21 cellular contexts compared by ENCODE assay signal in the genomic region with DNA sequence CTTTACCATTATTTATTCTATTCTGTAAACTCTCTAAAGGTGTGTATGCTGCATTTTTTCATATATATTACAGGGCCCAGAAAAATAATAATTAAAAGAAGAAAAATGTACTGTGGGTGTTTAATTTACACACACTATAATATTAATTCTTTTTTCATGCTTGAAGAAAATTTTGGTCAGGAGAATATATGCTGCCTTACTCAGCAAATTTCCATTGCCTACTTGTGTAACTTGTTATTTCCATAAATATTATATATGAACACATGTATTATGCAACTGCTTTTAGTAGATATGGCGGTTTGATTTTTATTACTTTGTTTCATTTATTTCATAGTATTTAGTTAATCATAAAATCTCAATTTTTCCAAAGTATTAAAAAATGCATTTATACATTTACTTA. TPM values are rescaled to one million over a fixed set of nuclear protein-coding genes. Genes with fewer than 3 reads are reported as not detected.
DNase-seq lines count a peak whose midpoint lies in the region; ATAC-seq, FAIRE-seq and TF ChIP-seq lines count a peak whose summit lies in the region.
"Had no signal": no experiment of that assay in that cellular context is flagged by ENCODE, and none has a peak within 500 bp of the region (broad histone marks: within the 10 kb centered on the region; RNA-seq: fewer than 3 reads in every experiment).

No MANE protein-coding gene starts in this region.

- TF ChIP-seq POLR2A in HepG2 (IDR thresholded peaks at IDR 0.05; ENCODE audit: insufficient read depth in 1 of 2, low read depth in 2 of 2, low read length in 2 of 2) (no peak), right lobe of liver (IDR thresholded peaks at IDR 0.05) (no peak), K562 (conservative IDR thresholded peaks at IDR 0.05) (no peak)

- H3K36me3 Mint-ChIP-seq in mesothelial cell of epicardium = peaks cover 40% of the 10 kb centered on the region

- H3K27ac Mint-ChIP-seq in mesothelial cell of epicardium = peak overlapping the region; percentile 0
- H3K27ac Mint-ChIP-seq: B cell; CD8-positive, alpha-beta T cell; GM23338 had no signal

- H3K27me3 Mint-ChIP-seq in mesothelial cell of epicardium (ENCODE audit: low read depth) = no peaks in the 10 kb centered on the region
- H3K27me3 Mint-ChIP-seq: B cell; CD4-positive, CD25-positive, alpha-beta regulatory T cell had no signal

- intact Hi-C loops in HepG2 (cut with micrococcal nuclease; ENCODE audit: unreplicated experiment) (no loop called here), right lobe of liver (cut with DNase I) (no loop called here), K562 (cut with micrococcal nuclease) (loop anchor here (2.0 kb wide), 1 partner anchor 57 kb away; no protein-coding TSS in a partner anchor)

- no peaks in the 10 kb centered on the region for H3K4me1 Mint-ChIP-seq in mesothelial cell of epicardium
- H3K4me1 Mint-ChIP-seq: B cell, GM23338, H9 had no signal

- 94% methylated on average over 1 of the region's 1 CpG for WGBS in HepG2 (ENCODE audit: low lambda C conversion rate)
- WGBS in right lobe of liver (ENCODE audit: insufficient coverage, low coverage, low lambda C conversion rate, missing lambda C conversion rate) = 100% methylated on average over 1 of the region's 1 CpG
- 80% methylated on average over 1 of the region's 1 CpG for WGBS in K562 (ENCODE audit: insufficient coverage, low coverage, missing lambda C conversion rate)

- no peak overlapping the region for H2AFZ ChIP-seq in HepG2 (ENCODE audit: low read length)
- no peak overlapping the region for H2AFZ ChIP-seq in K562 (ENCODE audit: low read depth, low read length)
- H2AFZ ChIP-seq: GM23338 had no signal

- TF ChIP-seq RAD21 in HepG2 (CRISPR knock-in tag; IDR thresholded peaks at IDR 0.05) (no peak), K562 (CRISPR knock-in tag; conservative IDR thresholded peaks at IDR 0.05 in 1 of 2, IDR thresholded peaks at IDR 0.05 in 1 of 2) (no peak)

- TF ChIP-seq EP300 in HepG2 (IDR thresholded peaks at IDR 0.05; ENCODE audit: low read depth in 2 of 2, low read length in 2 of 2) (no peak), HepG2 (CRISPR knock-in tag; IDR thresholded peaks at IDR 0.05; ENCODE audit: borderline replicate concordance) (no peak), K562 (IDR thresholded peaks at IDR 0.05; ENCODE audit: low read length) (no peak)

- FAIRE-seq in HepG2 (lab: Jason Lieb, UNC) = no peak
- no peak for FAIRE-seq in K562 (lab: Jason Lieb, UNC)
- FAIRE-seq: GM12892 had no signal

- no peaks in the 10 kb centered on the region for H3K9me3 ChIP-seq in HepG2 (ENCODE audit: low read length)
- H3K9me3 ChIP-seq in right lobe of liver = no peaks in the 10 kb centered on the region
- no peaks in the 10 kb centered on the region for H3K9me3 ChIP-seq in SK-N-MC (ENCODE audit: low read depth, low read length)
- H3K9me3 ChIP-seq in K562 (replicated peaks; ENCODE audit: control insufficient read depth, insufficient read depth, low read depth, low read length) = no peaks in the 10 kb centered on the region
- H3K9me3 ChIP-seq: BLaER1, Caco-2 had no signal

- H3K4me1 ChIP-seq in HepG2 (ENCODE audit: insufficient read depth, low read length) = no peaks in the 10 kb centered on the region
- no peaks in the 10 kb centered on the region for H3K4me1 ChIP-seq in right lobe of liver
- H3K4me1 ChIP-seq in K562 (replicated peaks in 1 of 2; ENCODE audit: control insufficient read depth in 2 of 2, insufficient read depth in 2 of 2, low read length in 2 of 2) = no peaks in the 10 kb centered on the region
- H3K4me1 ChIP-seq: BLaER1, Caco-2 had no signal

- ATAC-seq in HepG2 = no peak
- ATAC-seq in right lobe of liver = no peak
- no peak for ATAC-seq in K562
- no peak for ATAC-seq in GM18858 (IDR thresholded peaks at IDR 0.05; ENCODE audit: unreplicated experiment)
- ATAC-seq in GM19023 (IDR thresholded peaks at IDR 0.05; ENCODE audit: unreplicated experiment) = no peak
- ATAC-seq: CD8-positive, alpha-beta T cell; GM23338; HCT116 had no signal

- no peaks in the 10 kb centered on the region for H3K9me3 Mint-ChIP-seq in mesothelial cell of epicardium
- H3K9me3 Mint-ChIP-seq: CD4-positive, CD25-positive, alpha-beta regulatory T cell; CD8-positive, alpha-beta T cell; GM23338; H9 had no signal

- H3K4me2 ChIP-seq in HepG2 (ENCODE audit: low read depth, low read length) = no peak overlapping the region
- H3K4me2 ChIP-seq in K562 (ENCODE audit: insufficient read depth, low read length) = no peak overlapping the region
- H3K4me2 ChIP-seq: BLaER1, GM23338 had no signal

- H3K4me3 ChIP-seq in HepG2 (replicated peaks in 1 of 3; ENCODE audit: insufficient read depth in 1 of 3, low read depth in 2 of 3, low read length in 3 of 3) = no peak overlapping the region
- H3K4me3 ChIP-seq in right lobe of liver = no peak overlapping the region
- H3K4me3 ChIP-seq in SK-N-MC = peak overlapping the region; percentile 30; the same call in 1 of the 2 replicates
- H3K4me3 ChIP-seq in K562 = no peak overlapping the region
- H3K4me3 ChIP-seq: BLaER1, GM23338 had no signal

- H3K36me3 ChIP-seq in HepG2 (replicated peaks in 1 of 2; ENCODE audit: control insufficient read depth in 1 of 2, insufficient read depth in 2 of 2, low read length in 2 of 2) = peaks cover 10 to 69% of the 10 kb centered on the region in 2 experiments
- peaks cover 8 to 87% (median 36%) of the 10 kb centered on the region in 4 donors for H3K36me3 ChIP-seq in right lobe of liver
- H3K36me3 ChIP-seq in SK-N-MC (ENCODE audit: insufficient read depth, low read length) = peaks cover 82% of the 10 kb centered on the region
- H3K36me3 ChIP-seq in K562 (ENCODE audit: control insufficient read depth, insufficient read depth, low read length) = peaks cover 90% of the 10 kb centered on the region

- H3K9ac ChIP-seq in HepG2 (ENCODE audit: insufficient read depth, low read depth, low read length) (no peak overlapping the region), SK-N-MC (ENCODE audit: insufficient read length) (no peak overlapping the region), K562 (ENCODE audit: insufficient read depth in 1 of 2, low read depth in 2 of 2, low read length in 2 of 2) (no peak overlapping the region)
- H3K9ac ChIP-seq: BLaER1 had no signal

- TF ChIP-seq CTCF in HepG2 (CRISPR knock-in tag; IDR thresholded peaks at IDR 0.05) (no peak), right lobe of liver (IDR thresholded peaks at IDR 0.05) (no peak), K562 (IDR thresholded peaks at IDR 0.05 in 2 of 3, conservative IDR thresholded peaks at IDR 0.05 in 1 of 3; ENCODE audit: insufficient read depth in 2 of 3, low read depth in 1 of 3, low read length in 3 of 3) (no peak), mesothelial cell of epicardium (IDR thresholded peaks at IDR 0.05; ENCODE audit: unreplicated experiment) (no peak)

- H3K27ac ChIP-seq in HepG2 (ENCODE audit: extremely low read length, insufficient read depth, low read length) (no peak overlapping the region), right lobe of liver (no peak overlapping the region), SK-N-MC (peak overlapping the region; percentile 85), K562 (ENCODE audit: extremely low read depth, low read depth, low read length) (no peak overlapping the region)
- H3K27ac ChIP-seq: BLaER1, C4-2B had no signal

- no peaks in the 10 kb centered on the region for H4K20me1 ChIP-seq in HepG2 (ENCODE audit: insufficient read depth, low read length)
- no peaks in the 10 kb centered on the region for H4K20me1 ChIP-seq in K562 (replicated peaks; ENCODE audit: control insufficient read depth, insufficient read depth, low read length)

- DNase-seq in HepG2 (ENCODE audit: low spot score) (no peak), right lobe of liver (no peak), SK-N-MC (ENCODE audit: low read depth, low spot score) (no peak), K562 (ENCODE audit: extremely low read depth in 1 of 4, low spot score in 3 of 4) (no peak), mesothelial cell of epicardium (ENCODE audit: low spot score in 2 of 2, unreplicated experiment in 2 of 2) (no peak)
- DNase-seq: Caco-2; CD4-positive, CD25-positive, alpha-beta regulatory T cell; CD8-positive, alpha-beta T cell; DMS153; DND-41; H9 had no signal

- H3K79me2 ChIP-seq in HepG2 (ENCODE audit: insufficient read depth, low read length) = no peaks in the 10 kb centered on the region
- no peaks in the 10 kb centered on the region for H3K79me2 ChIP-seq in K562 (ENCODE audit: control insufficient read depth, insufficient read depth, low read length)

- H3K9me1 ChIP-seq in K562 (ENCODE audit: control insufficient read depth, insufficient read depth, low read length) = no peaks in the 10 kb centered on the region

- BruUV-seq in HepG2 (replicated peaks; lab: Mats Ljungman, UMichigan) (no TSS peak), K562 (replicated peaks; lab: Mats Ljungman, UMichigan) (no TSS peak)

- in situ Hi-C loops in HepG2 (cut with HindIII; ENCODE audit: extremely low pct_ligation_motif_present, low pct_unique_long_range_greater_than_20kb) (no loop called here), K562 (cut with MboI) (no loop called here)

- H3K4me3 Mint-ChIP-seq in mesothelial cell of epicardium = no peak overlapping the region
- H3K4me3 Mint-ChIP-seq: B cell; CD4-positive, CD25-positive, alpha-beta regulatory T cell; CD8-positive, alpha-beta T cell; GM23338; H9 had no signal

- H3K27me3 ChIP-seq in HepG2 (ENCODE audit: control insufficient read depth in 1 of 2, insufficient read depth in 2 of 2, low read length in 2 of 2) (no peaks in the 10 kb centered on the region), right lobe of liver (no peaks in the 10 kb centered on the region), K562 (ENCODE audit: control insufficient read depth in 2 of 2, insufficient read depth in 2 of 2, low read length in 2 of 2) (no peaks in the 10 kb centered on the region)
- H3K27me3 ChIP-seq: BLaER1 had no signal

- POLR2A ChIA-PET in HepG2 (lab: Yijun Ruan, JAX) (no interaction called here), K562 (lab: Yijun Ruan, JAX) (no interaction called here)

- CTCF ChIA-PET in HepG2 (lab: Yijun Ruan, JAX; ENCODE audit: low intra/inter-chr PET ratio, low total read pairs) (no interaction called here), K562 (lab: Yijun Ruan, JAX; ENCODE audit: low intra/inter-chr PET ratio) (no interaction called here)

RNA-seq across cellular contexts. Expression of a gene that starts 46.4 kb away (rescaled TPM):
- total RNA-seq in HepG2 (2016; rRNA removed; fragmentation: Illumina TruSeq; extraction: Trizol) (107 and 205 TPM in 2 replicates), right lobe of liver (1,000 to 10,000 TPM; 1,325 to 2,875 (median 2,199) TPM), K562 (2014; rRNA removed) (0.20 and 0.50 TPM in 2 replicates), K562 (2014; rRNA removed; fragmentation: Illumina TruSeq; extraction: Trizol) (0.25 and 0.38 TPM in 2 replicates), K562 (2015; rRNA removed; fragmentation: Illumina TruSeq; extraction: Trizol) (1.2 and 1.6 TPM in 2 replicates), K562 (2021) (0.62 and 1.1 TPM in 2 replicates), mesothelial cell of epicardium (0.22 to 0.27 TPM (median 0.23 TPM) in 3 replicates)
- total RNA-seq in HepG2 (2016; cell fraction: cytosol; rRNA removed; fragmentation: Illumina TruSeq; extraction: Trizol; ENCODE audit: low read depth) = 28.3 and 30.3 TPM in 2 replicates
- 108 and 201 TPM in 2 replicates for total RNA-seq in HepG2 (2016; cell fraction: insoluble cytoplasmic fraction; rRNA removed; fragmentation: Illumina TruSeq; extraction: Trizol)
- 48.9 and 54.3 TPM in 2 replicates for total RNA-seq in HepG2 (2016; cell fraction: membrane; rRNA removed; fragmentation: Illumina TruSeq; extraction: Trizol)
- total RNA-seq in HepG2 (2016; cell fraction: nucleus; rRNA removed; fragmentation: Illumina TruSeq; extraction: Trizol) = 132 and 161 TPM in 2 replicates
- polyA plus RNA-seq in HepG2 (2011; rRNA removed) (142 and 156 TPM in 2 replicates), K562 (2011; rRNA removed) (0.07 and 0.45 TPM in 2 replicates), K562 (2014; fragmentation: Illumina TruSeq; extraction: Trizol) (0.58 and 0.77 TPM in 2 replicates), K562 (2014; fragmentation: Nextera tagmentation; extraction: Ambion mirVana) (under 1 TPM; 0.35 to 0.67 TPM), K562 (2014; rRNA removed) (0.50 TPM in 1 of 2 replicates, not detected in the other)
- 97.8 and 129 TPM in 2 replicates for polyA plus RNA-seq in HepG2 (2011; cell fraction: cytosol; rRNA removed)
- polyA plus RNA-seq in HepG2 (2011; cell fraction: nucleus; rRNA removed) = 61.6 and 79.0 TPM in 2 replicates
- polyA plus RNA-seq in HepG2 (2012) = 101 and 161 TPM in 2 replicates
- 35.4 and 37.9 TPM in 2 replicates for polyA plus RNA-seq in HepG2 (2016; cell fraction: cytosol; fragmentation: Illumina TruSeq; extraction: Trizol; ENCODE audit: low read depth)
- polyA plus RNA-seq in HepG2 (2016; cell fraction: insoluble cytoplasmic fraction; fragmentation: Illumina TruSeq; extraction: Trizol; ENCODE audit: low read depth) = 101 and 108 TPM in 2 replicates
- polyA plus RNA-seq in HepG2 (2016; cell fraction: membrane; fragmentation: Illumina TruSeq; extraction: Trizol; ENCODE audit: low read depth) = 43.2 and 51.7 TPM in 2 replicates
- polyA plus RNA-seq in HepG2 (2016; cell fraction: nucleus; fragmentation: Illumina TruSeq; extraction: Trizol; ENCODE audit: insufficient read depth, low read depth) = 186 and 191 TPM in 2 replicates
- polyA minus RNA-seq in HepG2 (2011; rRNA and poly(A)+ RNA removed; ENCODE audit: low replicate concordance) = 66.3 TPM in 1 of 2 replicates, not detected in the other
- polyA minus RNA-seq in HepG2 (2011; cell fraction: cytosol; rRNA and poly(A)+ RNA removed) = 34.2 and 44.7 TPM in 2 replicates
- polyA minus RNA-seq in HepG2 (2011; cell fraction: nucleus; rRNA and poly(A)+ RNA removed) = 32.8 and 42.0 TPM in 2 replicates
- 0.30 TPM in 1 of 2 replicates, not detected in the other for total RNA-seq in K562 (2011; cell fraction: chromatin; rRNA removed; ENCODE audit: low replicate concordance)
- total RNA-seq in K562 (2011; cell fraction: nucleolus; rRNA removed) = 0.33 and 0.39 TPM in 2 replicates
- total RNA-seq in K562 (2011; cell fraction: nucleoplasm; rRNA removed) = 0.59 TPM in 1 of 2 replicates, not detected in the other
- polyA plus RNA-seq in K562 (2011; cell fraction: cytosol; rRNA removed) = 0.10 TPM in 1 of 2 replicates, not detected in the other
- polyA plus RNA-seq in K562 (2011; cell fraction: nucleus; rRNA removed) = 0.21 and 0.49 TPM in 2 replicates
- polyA plus RNA-seq in K562 (2012) = 0.35 and 27.1 TPM in 2 replicates
- 0.11 and 0.33 TPM in 2 replicates for polyA minus RNA-seq in K562 (2011; rRNA and poly(A)+ RNA removed)
- polyA minus RNA-seq in K562 (2011; cell fraction: cytosol; rRNA and poly(A)+ RNA removed) = not detected in 2 replicates
- 0.33 TPM in 1 of 2 replicates, not detected in the other for polyA minus RNA-seq in K562 (2011; cell fraction: nucleus; rRNA and poly(A)+ RNA removed)
- total RNA-seq: A172; B cell; CD4-positive, CD25-positive, alpha-beta regulatory T cell; CD8-positive, alpha-beta T cell; GM23338; H4; H9 had no signal
- polyA plus RNA-seq: CD4-positive, CD25-positive, alpha-beta regulatory T cell; GM23338 had no signal

RNA-seq across cellular contexts. Expression of a gene that starts 58.7 kb away (rescaled TPM):
- total RNA-seq in HepG2 (2016; rRNA removed; fragmentation: Illumina TruSeq; extraction: Trizol) = 19.6 and 24.4 TPM in 2 replicates
- 6.7 and 7.2 TPM in 2 replicates for total RNA-seq in HepG2 (2016; cell fraction: cytosol; rRNA removed; fragmentation: Illumina TruSeq; extraction: Trizol; ENCODE audit: low read depth)
- 18.3 and 27.5 TPM in 2 replicates for total RNA-seq in HepG2 (2016; cell fraction: insoluble cytoplasmic fraction; rRNA removed; fragmentation: Illumina TruSeq; extraction: Trizol)
- 11.2 and 12.6 TPM in 2 replicates for total RNA-seq in HepG2 (2016; cell fraction: membrane; rRNA removed; fragmentation: Illumina TruSeq; extraction: Trizol)
- total RNA-seq in HepG2 (2016; cell fraction: nucleus; rRNA removed; fragmentation: Illumina TruSeq; extraction: Trizol) = 21.3 and 26.1 TPM in 2 replicates
- polyA plus RNA-seq in HepG2 (2011; rRNA removed) = 8.5 and 11.2 TPM in 2 replicates
- 5.1 and 6.3 TPM in 2 replicates for polyA plus RNA-seq in HepG2 (2011; cell fraction: cytosol; rRNA removed)
- polyA plus RNA-seq in HepG2 (2011; cell fraction: nucleus; rRNA removed) = 7.4 and 7.9 TPM in 2 replicates
- 2.5 and 2.9 TPM in 2 replicates for polyA plus RNA-seq in HepG2 (2012)
- 0.45 and 0.52 TPM in 2 replicates for polyA plus RNA-seq in HepG2 (2016; cell fraction: cytosol; fragmentation: Illumina TruSeq; extraction: Trizol; ENCODE audit: low read depth)
- 9.6 and 9.9 TPM in 2 replicates for polyA plus RNA-seq in HepG2 (2016; cell fraction: insoluble cytoplasmic fraction; fragmentation: Illumina TruSeq; extraction: Trizol; ENCODE audit: low read depth)
- polyA plus RNA-seq in HepG2 (2016; cell fraction: membrane; fragmentation: Illumina TruSeq; extraction: Trizol; ENCODE audit: low read depth) = 1.7 and 1.9 TPM in 2 replicates
- 12.3 and 12.8 TPM in 2 replicates for polyA plus RNA-seq in HepG2 (2016; cell fraction: nucleus; fragmentation: Illumina TruSeq; extraction: Trizol; ENCODE audit: insufficient read depth, low read depth)
- polyA minus RNA-seq in HepG2 (2011; rRNA and poly(A)+ RNA removed; ENCODE audit: low replicate concordance) = 45.1 and 87.7 TPM in 2 replicates
- polyA minus RNA-seq in HepG2 (2011; cell fraction: cytosol; rRNA and poly(A)+ RNA removed) = 29.5 and 31.7 TPM in 2 replicates
- 42.6 and 69.6 TPM in 2 replicates for polyA minus RNA-seq in HepG2 (2011; cell fraction: nucleus; rRNA and poly(A)+ RNA removed)
- total RNA-seq in right lobe of liver = 10 to 100 TPM; 15.7 to 22.2 (median 17.7) TPM
- 81.9 and 168 TPM in 2 replicates for total RNA-seq in K562 (2011; cell fraction: chromatin; rRNA removed; ENCODE audit: low replicate concordance)
- total RNA-seq in K562 (2011; cell fraction: nucleolus; rRNA removed) = 42.0 and 47.8 TPM in 2 replicates
- total RNA-seq in K562 (2011; cell fraction: nucleoplasm; rRNA removed) = 46.5 and 67.9 TPM in 2 replicates
- 11.4 and 12.4 TPM in 2 replicates for total RNA-seq in K562 (2014; rRNA removed)
- total RNA-seq in K562 (2014; rRNA removed; fragmentation: Illumina TruSeq; extraction: Trizol) = 20.9 and 23.4 TPM in 2 replicates
- 27.2 and 31.7 TPM in 2 replicates for total RNA-seq in K562 (2015; rRNA removed; fragmentation: Illumina TruSeq; extraction: Trizol)
- total RNA-seq in K562 (2021) = 21.0 and 21.3 TPM in 2 replicates
- polyA plus RNA-seq in K562 (2011; rRNA removed) = 17.3 and 17.4 TPM in 2 replicates
- 7.9 and 9.5 TPM in 2 replicates for polyA plus RNA-seq in K562 (2011; cell fraction: cytosol; rRNA removed)
- 23.3 and 23.5 TPM in 2 replicates for polyA plus RNA-seq in K562 (2011; cell fraction: nucleus; rRNA removed)
- polyA plus RNA-seq in K562 (2012) = 2.8 and 3.4 TPM in 2 replicates
- 5.6 and 6.7 TPM in 2 replicates for polyA plus RNA-seq in K562 (2014; fragmentation: Illumina TruSeq; extraction: Trizol)
- polyA plus RNA-seq in K562 (2014; fragmentation: Nextera tagmentation; extraction: Ambion mirVana) = 1 to 10 TPM; 2.4 to 3.4 TPM
- polyA plus RNA-seq in K562 (2014; rRNA removed) = 5.7 and 6.1 TPM in 2 replicates
- 83.2 and 95.5 TPM in 2 replicates for polyA minus RNA-seq in K562 (2011; rRNA and poly(A)+ RNA removed)
- 26.8 and 32.4 TPM in 2 replicates for polyA minus RNA-seq in K562 (2011; cell fraction: cytosol; rRNA and poly(A)+ RNA removed)
- 33.8 and 61.1 TPM in 2 replicates for polyA minus RNA-seq in K562 (2011; cell fraction: nucleus; rRNA and poly(A)+ RNA removed)
- total RNA-seq in mesothelial cell of epicardium = 43.7 to 52.0 TPM (median 48.1 TPM) in 3 replicates

Comparison
In these comparisons a context has a peak if more than half of its experiments do, and no peak if none do; other contexts are left out.
1. RNA of a gene that starts 46.4 kb away (total RNA-seq): 1,325 to 2,875 TPM in right lobe of liver and 28.3 to 205 TPM in HepG2; 0.20 to 1.6 TPM in K562 and 0.22 to 0.27 TPM in mesothelial cell of epicardium; every median in the first group is over 10 times any median in the second.